Comparison of ENCODE assay signal across 10 cellular contexts in genomic region chr1:229407206-229408026, GRCh38. TPM values are rescaled to one million over a fixed set of nuclear protein-coding genes. Genes with fewer than 3 reads are reported as not detected.
DNase-seq lines count a peak whose midpoint lies in the region; FAIRE-seq and TF ChIP-seq lines count a peak whose summit lies in the region.
"Had no signal": no experiment of that assay in that cellular context is flagged by ENCODE, and none has a peak within 500 bp of the region (broad histone marks: within the 10 kb centered on the region; RNA-seq: fewer than 3 reads in every experiment).

No MANE protein-coding gene starts in this region.

- TF ChIP-seq RAD21 in H1 (IDR thresholded peaks at IDR 0.05 in 1 of 2, conservative IDR thresholded peaks at IDR 0.05 in 1 of 2; ENCODE audit: low read depth in 2 of 2, low read length in 2 of 2) = no peak

- H3K14ac ChIP-seq in H1 (ENCODE audit: insufficient read length) = no peak overlapping the region

- 11% methylated on average over 48 of the region's 68 CpGs; no CpG with 5 or more reads in 1 of the 2 experiments for WGBS in H1 (ENCODE audit: extremely low coverage in 1 of 2, insufficient coverage in 1 of 2, insufficient read length in 1 of 2, insufficient replicate concordance in 2 of 2, low coverage in 1 of 2, low lambda C conversion rate in 2 of 2, missing lambda C conversion rate in 1 of 2), 2 experiments

- H3K4me2 ChIP-seq in H1 (ENCODE audit: insufficient read depth in 1 of 2, low read depth in 2 of 2, low read length in 2 of 2) (peak overlapping the region; percentile 97 to 99), neural progenitor cell (peak overlapping the region; percentile 85)

- H3K27ac ChIP-seq in HUES48 (ENCODE audit: low read depth, low read length) (no peak overlapping the region), H1 (ENCODE audit: low read depth, low read length) (no peak overlapping the region), neural progenitor cell (no peak overlapping the region)
- H3K27ac ChIP-seq: body of pancreas had no signal

- H3K27ac Mint-ChIP-seq in neural progenitor cell = peak overlapping the region; percentile 78

- peaks cover 26% of the 10 kb centered on the region for H3K4me1 ChIP-seq in HUES48 (ENCODE audit: control insufficient read depth, insufficient read depth, low read length)
- H3K4me1 ChIP-seq in H1 (replicated peaks in 1 of 4; ENCODE audit: control insufficient read depth in 3 of 4, insufficient read depth in 4 of 4, low read length in 3 of 4) = peaks cover 19 to 42% (median 29%) of the 10 kb centered on the region in 4 experiments
- peaks cover 35% of the 10 kb centered on the region for H3K4me1 ChIP-seq in neural progenitor cell

- H2BK5ac ChIP-seq in H1 (ENCODE audit: low read depth, low read length) = peak overlapping the region; percentile 68; the same call in 1 of the 2 replicates

- DNase-seq in AG10803 (ENCODE audit: low read depth) (no peak), H1 (ENCODE audit: low read depth in 1 of 2, low spot score in 2 of 2) (peak in 1 of 2 experiments; percentile 66), neural progenitor cell (ENCODE audit: low spot score) (peak; percentile 32), SKM-1 (lab: John Stamatoyannopoulos, UW; ENCODE audit: unreplicated experiment) (no peak), GM12891 (ENCODE audit: insufficient read length, low spot score) (no peak), CD1c-positive myeloid dendritic cell (ENCODE audit: extremely low spot score) (no peak), frontal cortex (ENCODE audit: low spot score in 2 of 2) (no peak)
- DNase-seq: body of pancreas had no signal

- no peak overlapping the region for H3K56ac ChIP-seq in H1 (replicated peaks; ENCODE audit: insufficient read length, low read depth, low read length)

- H3K36me3 Mint-ChIP-seq in neural progenitor cell = no peaks in the 10 kb centered on the region

- H4K8ac ChIP-seq in H1 (ENCODE audit: extremely low read depth, insufficient read depth, low read length) = peak overlapping the region; percentile 60; the same call in 1 of the 2 replicates

- no peak overlapping the region for H2BK20ac ChIP-seq in H1 (ENCODE audit: low read length)

- H3K27me3 ChIP-seq in HUES48 (ENCODE audit: control insufficient read depth, insufficient read depth, low read length) (peaks cover 52% of the 10 kb centered on the region), H1 (replicated peaks in 1 of 4; ENCODE audit: control insufficient read depth in 3 of 4, extremely low read depth in 1 of 4, insufficient read depth in 3 of 4, low read length in 3 of 4) (peaks cover 13 to 44% (median 40%) of the 10 kb centered on the region in 4 experiments), neural progenitor cell (peaks cover 56% of the 10 kb centered on the region)

- no peak overlapping the region for H2AK5ac ChIP-seq in H1 (ENCODE audit: low read depth, low read length)

- TF ChIP-seq CTCF in AG10803 (conservative IDR thresholded peaks at IDR 0.05; ENCODE audit: low read length) = no peak
- TF ChIP-seq CTCF in H1 (IDR thresholded peaks at IDR 0.05; ENCODE audit: control extremely low read depth in 1 of 3, insufficient read depth in 1 of 3, low read depth in 1 of 3, low read length in 3 of 3) = no peak
- TF ChIP-seq CTCF in neural progenitor cell (IDR thresholded peaks at IDR 0.05) = peak; percentile 26

- peaks cover 3% of the 10 kb centered on the region for H3F3A ChIP-seq in neural progenitor cell (ENCODE audit: low read depth)

- H4K5ac ChIP-seq in H1 (ENCODE audit: insufficient read length, low read depth, low read length) = no peak overlapping the region

- H3K4me1 Mint-ChIP-seq in neural progenitor cell = peaks cover 38% of the 10 kb centered on the region

- peak overlapping the region; percentile 84; the same call in 1 of the 2 replicates for H2BK12ac ChIP-seq in H1 (ENCODE audit: low read depth, low read length)

- TF ChIP-seq POLR2A in H1 (IDR thresholded peaks at IDR 0.05; ENCODE audit: control extremely low read depth in 1 of 2, low read depth in 2 of 2, low read length in 2 of 2) = no peak
- no peak for TF ChIP-seq POLR2A in GM12891 (IDR thresholded peaks at IDR 0.05; ENCODE audit: low read depth, low read length)

- no peak overlapping the region for H3K4ac ChIP-seq in H1 (replicated peaks; ENCODE audit: insufficient read length, low read depth, low read length)

- H2BK15ac ChIP-seq in H1 (ENCODE audit: low read length) = no peak overlapping the region; the same call in 1 of the 2 replicates

- CTCF ChIA-PET in H1 (lab: Charles Lee; ENCODE audit: partially characterized antibody) = interaction anchor here (1.1 to 5.1 kb wide), 7 partner anchors 10 to 753 kb away, joined by 3 to 47 read pairs (median 6); no protein-coding TSS in a partner anchor

- H3K27me3 Mint-ChIP-seq in neural progenitor cell (ENCODE audit: insufficient read depth, low read depth) = peaks cover 24% of the 10 kb centered on the region

- H3K4me3 ChIP-seq in AG10803 (ENCODE audit: low read length) (peak overlapping the region; percentile 7; the same call in 1 of the 2 replicates), HUES48 (ENCODE audit: low read depth, low read length) (peak overlapping the region; percentile 60), H1 (ENCODE audit: extremely low read depth in 1 of 4, insufficient read depth in 2 of 4, low read depth in 3 of 4, low read length in 4 of 4) (peak overlapping the region; percentile 43 to 70 (median 59)), neural progenitor cell (peak overlapping the region; percentile 46)
- H3K4me3 ChIP-seq: body of pancreas had no signal

- no peaks in the 10 kb centered on the region for H3K79me1 ChIP-seq in H1 (ENCODE audit: low read depth, low read length)

- H3K4me3 Mint-ChIP-seq in neural progenitor cell = peak overlapping the region; percentile 82

- no peak overlapping the region for H3K23ac ChIP-seq in H1 (ENCODE audit: insufficient read length)

- H4K20me1 ChIP-seq in H1 (replicated peaks in 1 of 2; ENCODE audit: control insufficient read depth in 1 of 2, insufficient read depth in 2 of 2, low read length in 2 of 2) (no peaks in the 10 kb centered on the region), neural progenitor cell (ENCODE audit: low read depth) (peaks cover 18% of the 10 kb centered on the region)

- TF ChIP-seq EP300 in H1 (IDR thresholded peaks at IDR 0.05; ENCODE audit: borderline replicate concordance in 1 of 2, low read depth in 2 of 2, low read length in 2 of 2) = no peak

- H3K9me3 ChIP-seq in HUES48 (ENCODE audit: control insufficient read depth, insufficient read depth, low read length) = no peaks in the 10 kb centered on the region
- no peaks in the 10 kb centered on the region for H3K9me3 ChIP-seq in H1 (ENCODE audit: insufficient read depth in 2 of 2, low read depth in 1 of 2, low read length in 1 of 2)
- H3K9me3 ChIP-seq in neural progenitor cell (ENCODE audit: low read depth) = no peaks in the 10 kb centered on the region
- H3K9me3 ChIP-seq: body of pancreas had no signal

- H3K79me2 ChIP-seq in H1 (ENCODE audit: control insufficient read depth in 1 of 2, insufficient read depth in 2 of 2, low read length in 2 of 2) (no peaks in the 10 kb centered on the region), neural progenitor cell (ENCODE audit: low read depth) (no peaks in the 10 kb centered on the region)

- H2AFZ ChIP-seq in H1 (ENCODE audit: low read length) (0 out of 2 replicates have a peak overlapping the region, but pooled peaks have one; percentile 72), neural progenitor cell (replicated peaks) (peak overlapping the region; percentile 78)

- H2BK120ac ChIP-seq in H1 (replicated peaks; ENCODE audit: low read depth, low read length) = no peak overlapping the region

- H3K36me3 ChIP-seq in HUES48 (ENCODE audit: control insufficient read depth, insufficient read depth, low read length) (no peaks in the 10 kb centered on the region), H1 (ENCODE audit: control insufficient read depth in 2 of 4, insufficient read depth in 4 of 4, low read length in 3 of 4) (no peaks in the 10 kb centered on the region), neural progenitor cell (no peaks in the 10 kb centered on the region)

- H3K9me3 Mint-ChIP-seq in neural progenitor cell = peaks cover 4% of the 10 kb centered on the region

- H3K9ac ChIP-seq in HUES48 (ENCODE audit: low read depth, low read length) (no peak overlapping the region), H1 (replicated peaks in 1 of 4; ENCODE audit: extremely low read depth in 1 of 4, low read depth in 3 of 4, low read length in 3 of 4) (no peak overlapping the region; a peak in 2 of 7 replicates), neural progenitor cell (no peak overlapping the region)

- peak overlapping the region; percentile 35 for H4K91ac ChIP-seq in H1 (replicated peaks; ENCODE audit: insufficient read length, low read length)

- POLR2A ChIA-PET in H1 (lab: Charles Lee; ENCODE audit: partially characterized antibody) = interaction anchor here (0.6 to 6.9 kb wide), 9 partner anchors 11 to 195 kb away, joined by 3 to 48 read pairs (median 3); partner anchors contain the start of genes ACTA1 and CCSAP

- peaks cover 11% of the 10 kb centered on the region; the same call in 1 of the 2 replicates for H3K23me2 ChIP-seq in H1 (ENCODE audit: low read depth, low read length)

- FAIRE-seq in H1 (lab: Jason Lieb, UNC) (no peak), GM12891 (lab: Jason Lieb, UNC) (no peak), frontal cortex (lab: Jason Lieb, UNC) (no peak)

- H3K18ac ChIP-seq in H1 (ENCODE audit: extremely low read depth, low read length) = peak overlapping the region; percentile 62

TF ChIP-seq in H1, 55 proteins besides CTCF, POLR2A, EP300 and RAD21 (continues in another document):
- TF ChIP-seq SP1 (IDR thresholded peaks at IDR 0.05; ENCODE audit: low read depth, low read length) (no peak), SUZ12 (IDR thresholded peaks at IDR 0.05; ENCODE audit: low read length) (peak; percentile 63), SP4 (IDR thresholded peaks at IDR 0.05; ENCODE audit: low read length) (no peak)

TF ChIP-seq in GM12891, 5 proteins besides CTCF, POLR2A, EP300 and RAD21 (continues in another document):
- TF ChIP-seq SPI1 (IDR thresholded peaks at IDR 0.05; ENCODE audit: low read depth, low read length) = no peak
- TF ChIP-seq PAX5 (IDR thresholded peaks at IDR 0.05; ENCODE audit: insufficient read depth, low read length, severe bottlenecking) = no peak
- TF ChIP-seq TAF1 (IDR thresholded peaks at IDR 0.05; ENCODE audit: low read depth, low read length) = no peak
- no peak for TF ChIP-seq POU2F2 (IDR thresholded peaks at IDR 0.05; ENCODE audit: low read depth, low read length)

RNA-seq across cellular contexts. Expression of gene ACTA1, which starts 26.5 kb away (rescaled TPM):
- 56.2 and 58.2 TPM in 2 replicates for total RNA-seq in H1 (2021; fragmentation: NEBNext Ultra II Directional; extraction: Animal tissue kit (Norgen Biotek cat#: 25700))
- 23.5 and 49.6 TPM in 2 replicates for polyA plus RNA-seq in H1 (2011; rRNA removed)
- 29.2 TPM for polyA plus RNA-seq in H1 (2011; cell fraction: cytosol; rRNA removed)
- 34.0 TPM for polyA plus RNA-seq in H1 (2011; cell fraction: nucleus; rRNA removed)
- polyA plus RNA-seq in H1 (2012, experiment 1 of 2) = 27.7 to 38.9 TPM (median 29.2 TPM) in 4 replicates
- polyA plus RNA-seq in H1 (2012, experiment 2 of 2) = 32.8 TPM
- 60.4 TPM for polyA plus RNA-seq in H1 (2013, experiment 1 of 2)
- polyA plus RNA-seq in H1 (2013, experiment 2 of 2) = 60.9 TPM
- 9.3 and 14.8 TPM in 2 replicates for polyA minus RNA-seq in H1 (2011; rRNA and poly(A)+ RNA removed)
- polyA minus RNA-seq in H1 (2011; cell fraction: cytosol; rRNA and poly(A)+ RNA removed) = 31.8 TPM
- polyA minus RNA-seq in H1 (2011; cell fraction: nucleus; rRNA and poly(A)+ RNA removed) = 13.7 TPM
- total RNA-seq in neural progenitor cell (ENCODE audit: low replicate concordance) (1.2 and 2.6 TPM in 2 replicates), frontal cortex (0.41 TPM)
- polyA plus RNA-seq in GM12891 (2012; ENCODE audit: low read depth, missing spikeins) = 0.08 TPM
- total RNA-seq: mesenteric fat pad had no signal

Comparison
In these comparisons a context has a peak if more than half of its experiments do, and no peak if none do; other contexts are left out.
1. H3K4me3 ChIP-seq: peak in every context shown above with its lines; median percentile 60 in HUES48; 59 in H1; 46 in neural progenitor cell; 7 in AG10803.
2. RNA of gene ACTA1, which starts 26.5 kb away (total RNA-seq): 56.2 to 58.2 TPM in H1; 1.2 to 2.6 TPM in neural progenitor cell and 0.41 TPM in frontal cortex (single experiment); every median in the first group is over 10 times any median in the second.